In genomic region chr5:173917788-173918786, GRCh38 we compare ENCODE assay signal across 8 cellular contexts. TPM values are rescaled to one million over a fixed set of nuclear protein-coding genes. Genes with fewer than 3 reads are reported as not detected.
DNase-seq lines count a peak whose midpoint lies in the region; ATAC-seq and TF ChIP-seq lines count a peak whose summit lies in the region.

No MANE protein-coding gene starts in this region.

- H3K79me2 ChIP-seq in PC-9 (ENCODE audit: low read depth): peaks cover 28% of the 10 kb centered on the region

- DNase-seq in DMS79 (lab: John Stamatoyannopoulos, UW): peak; percentile 62
- DNase-seq in HS-27A (ENCODE audit: low read depth): peak; percentile 62
- DNase-seq in PC-9: peak; percentile 53 to 76
- peak; percentile 19 for DNase-seq in activated T-helper 9 cell treated with anti-CD3 and anti-CD28 coated beads, Interleukin-2, amount 50 U/mL, for 16 hours (ENCODE audit: low read depth)
- DNase-seq in ovary: peak; percentile 56 to 75 (median 59)
- peak; percentile 55 to 66 for DNase-seq in uterus

- ATAC-seq in GM21390 (IDR thresholded peaks at IDR 0.05; ENCODE audit: unreplicated experiment) (peak; percentile 95), gastroesophageal sphincter (peak; percentile 94)

- peak overlapping the region; percentile 83 for H2AFZ ChIP-seq in PC-9

- H3K4me3 ChIP-seq in PC-9: peak overlapping the region; percentile 79
- peak overlapping the region; percentile 48 to 89 for H3K4me3 ChIP-seq in gastroesophageal sphincter
- H3K4me3 ChIP-seq in ovary: peak overlapping the region; percentile 43
- peak overlapping the region; percentile 39 to 49 for H3K4me3 ChIP-seq in uterus

- TF ChIP-seq CTCF in PC-9 (conservative IDR thresholded peaks at IDR 0.05) (peak; percentile 43; the same call in 1 of the 2 replicates), gastroesophageal sphincter (IDR thresholded peaks at IDR 0.05) (no peak), ovary (IDR thresholded peaks at IDR 0.05) (no peak), uterus (IDR thresholded peaks at IDR 0.05) (peak in 1 of 4 experiments; percentile 9)

- peaks cover 18% of the 10 kb centered on the region; the same call in 1 of the 2 replicates for H3F3A ChIP-seq in PC-9 (ENCODE audit: insufficient read depth, low read depth)

- no peaks in the 10 kb centered on the region for H4K20me1 ChIP-seq in PC-9 (ENCODE audit: insufficient read depth)

- H3K27me3 ChIP-seq in PC-9 (ENCODE audit: insufficient read depth, low read depth) (no peaks in the 10 kb centered on the region), gastroesophageal sphincter (no peaks in the 10 kb centered on the region), ovary (no peaks in the 10 kb centered on the region), uterus (no peaks in the 10 kb centered on the region)

- TF ChIP-seq POLR2A in gastroesophageal sphincter (IDR thresholded peaks at IDR 0.05) (peak; percentile 22 to 37), ovary (IDR thresholded peaks at IDR 0.05) (peak; percentile 22), uterus (IDR thresholded peaks at IDR 0.05) (peak; percentile 44 to 52)

- H3K9me3 ChIP-seq in PC-9 (ENCODE audit: insufficient read depth, low read depth) (no peaks in the 10 kb centered on the region), gastroesophageal sphincter (no peaks in the 10 kb centered on the region), ovary (no peaks in the 10 kb centered on the region), uterus (no peaks in the 10 kb centered on the region)

- 0% methylated on average over 19 of the region's 19 CpGs for WGBS in gastroesophageal sphincter (ENCODE audit: low coverage in 1 of 2), 2 donors
- 3 to 5% (median 3%) methylated on average over 19 of the region's 19 CpGs for whole genome bisulfite sequencing in ovary, 3 donors

- H3K27ac ChIP-seq in PC-9 (peak overlapping the region; percentile 86), gastroesophageal sphincter (peak overlapping the region; percentile 84 to 100 (median 88)), ovary (peak overlapping the region; percentile 26 to 80), uterus (peak overlapping the region; percentile 88 to 96)

- H3K9me2 ChIP-seq in PC-9 (ENCODE audit: insufficient read depth): no peaks in the 10 kb centered on the region

- peaks cover 11% of the 10 kb centered on the region; the same call in 1 of the 2 replicates for H3K36me3 ChIP-seq in PC-9 (ENCODE audit: low read depth)
- no peaks in the 10 kb centered on the region for H3K36me3 ChIP-seq in gastroesophageal sphincter
- no peaks in the 10 kb centered on the region for H3K36me3 ChIP-seq in ovary
- H3K36me3 ChIP-seq in uterus: no peaks in the 10 kb centered on the region

- H3K4me1 ChIP-seq in PC-9 (replicated peaks; ENCODE audit: insufficient read depth) (peaks cover 29% of the 10 kb centered on the region), gastroesophageal sphincter (peaks cover 7 to 79% (median 35%) of the 10 kb centered on the region in 3 donors), ovary (ENCODE audit: insufficient read depth) (peaks cover 9% of the 10 kb centered on the region), uterus (peaks cover 6 to 11% of the 10 kb centered on the region in 2 donors)

- intact Hi-C loops in PC-9 (cut with micrococcal nuclease; ENCODE audit: unreplicated experiment) (loop anchor here (1.0 to 5.0 kb wide), 6 partner anchors 30 to 302 kb away; partner anchors contain the start of genes BOD1 and CPEB4), ovary (cut with DNase I) (no loop called here), uterus (cut with DNase I; ENCODE audit: low total_unique reads) (no loop called here)

- H3K4me2 ChIP-seq in PC-9: peak overlapping the region; percentile 97

- POLR2A ChIA-PET in PC-9 (lab: Charles Lee; ENCODE audit: unreplicated experiment): interaction anchor here (0.5 to 1.1 kb wide), 6 partner anchors 14 to 132 kb away, joined by 3 to 6 read pairs (median 3); no protein-coding TSS in a partner anchor

- no peak for TF ChIP-seq EP300 in gastroesophageal sphincter (IDR thresholded peaks at IDR 0.05)
- no peak for TF ChIP-seq EP300 in ovary (IDR thresholded peaks at IDR 0.05)

- CTCF ChIA-PET in PC-9 (lab: Charles Lee): no interaction called here

- TSS peak; percentile 96 for BruUV-seq in PC-9 (replicated peaks; lab: Mats Ljungman, UMichigan)

RNA-seq across cellular contexts. Expression of gene CPEB4, which starts 29.9 kb away (rescaled TPM):
- total RNA-seq in PC-9 (2021) (11.6 and 15.4 TPM in 2 replicates), gastroesophageal sphincter (10 to 100 TPM; 43.3 to 60.6 (median 52.4) TPM), ovary (10 to 100 TPM; 14.5 to 50.1 (median 23.2) TPM), uterus (10 to 100 TPM in 3 of 4 donors, 1 to 10 TPM in 1; 7.2 to 24.1 (median 18.9) TPM)
- polyA plus RNA-seq in ovary: 10 to 100 TPM in 1 of 2 donors, 1 to 10 TPM in 1; 7.2 to 26.0 TPM

Comparison
In these comparisons a context has a peak if more than half of its experiments do, and no peak if none do; other contexts are left out.
1. Peak in every context shown above with its lines: DNase-seq, ATAC-seq, H3K4me3 ChIP-seq and H3K27ac ChIP-seq.